Comparison of ENCODE assay signal across 7 cellular contexts in genomic region chr6:81750660-81751387, GRCh38. TPM values are rescaled to one million over a fixed set of nuclear protein-coding genes. Genes with fewer than 3 reads are reported as not detected.
DNase-seq lines count a peak whose midpoint lies in the region; TF ChIP-seq lines count a peak whose summit lies in the region.

No MANE protein-coding gene starts in this region.

- H3K4me3 Mint-ChIP-seq in HFFc6 (peak overlapping the region; percentile 94), glutamatergic neuron (ENCODE audit: unreplicated experiment) (peak overlapping the region; percentile 98)

- peaks cover 55% of the 10 kb centered on the region for H3K36me3 Mint-ChIP-seq in HFFc6 (ENCODE audit: low read depth)
- H3K36me3 Mint-ChIP-seq in glutamatergic neuron (ENCODE audit: unreplicated experiment): no peaks in the 10 kb centered on the region

- H3K27me3 Mint-ChIP-seq in HFFc6 (ENCODE audit: insufficient read depth) (no peaks in the 10 kb centered on the region; the same call in 1 of the 2 replicates), glutamatergic neuron (ENCODE audit: unreplicated experiment) (peaks cover 4% of the 10 kb centered on the region)

- no peaks in the 10 kb centered on the region for H3K9me3 Mint-ChIP-seq in HFFc6
- peaks cover 7% of the 10 kb centered on the region for H3K9me3 Mint-ChIP-seq in glutamatergic neuron (ENCODE audit: unreplicated experiment)

- peak overlapping the region; percentile 62 to 87 (median 75) for H3K4me3 ChIP-seq in skin epidermis

- H3K27ac Mint-ChIP-seq in HFFc6 (peak overlapping the region; percentile 97), glutamatergic neuron (ENCODE audit: unreplicated experiment) (peak overlapping the region; percentile 20)

- TF ChIP-seq CTCF in HFFc6 (IDR thresholded peaks at IDR 0.05) (no peak), glutamatergic neuron (IDR thresholded peaks at IDR 0.05; ENCODE audit: partially characterized antibody, unreplicated experiment) (no peak)

- DNase-seq in HFFc6 (peak; percentile 24), T1000 (lab: John Stamatoyannopoulos, UW) (peak; percentile 7), glutamatergic neuron (no peak), ureter (ENCODE audit: low spot score) (no peak), SKM-1 (lab: John Stamatoyannopoulos, UW; ENCODE audit: unreplicated experiment) (no peak), NCI-H128 (lab: John Stamatoyannopoulos, UW; ENCODE audit: unreplicated experiment) (no peak)

- H3K27ac ChIP-seq in skin epidermis: peak overlapping the region in 20 of 21 experiments; percentile 80 to 97 (median 90)

- H3K4me1 Mint-ChIP-seq in HFFc6 (ENCODE audit: low read depth) (peaks cover 50% of the 10 kb centered on the region), glutamatergic neuron (ENCODE audit: low read depth, unreplicated experiment) (peaks cover 1% of the 10 kb centered on the region)

RNA-seq across cellular contexts. Expression of gene TENT5A, which starts 1.7 kb away (rescaled TPM):
- 10 to 100 TPM; 52.7 to 67.2 (median 62.0) TPM for total RNA-seq in HFFc6 (2021; fragmentation: NEBNext Ultra II Directional; extraction: Animal tissue kit (Norgen Biotek cat#: 25700))
- total RNA-seq in glutamatergic neuron (ENCODE audit: unreplicated experiment) (2.7 TPM), ureter (21.6 TPM)

Comparison
In these comparisons a context has a peak if more than half of its experiments do, and no peak if none do; other contexts are left out.
1. DNase-seq: peak in HFFc6 (single experiment) and T1000 (single experiment); none in glutamatergic neuron (single experiment), ureter (single experiment), SKM-1 (single experiment) and NCI-H128 (single experiment).